Comparison of ENCODE assay signal across 18 cellular contexts in genomic region chr3:82132210-82133069, GRCh38.
A peak's percentile ranks its signal among the peaks of the same experiment; 100 is the strongest.
DNase-seq lines count a peak whose midpoint lies in the region; ATAC-seq, FAIRE-seq and TF ChIP-seq lines count a peak whose summit lies in the region.
"Had no signal": no experiment of that assay in that cellular context is flagged by ENCODE, and none has a peak within 500 bp of the region (broad histone marks: within the 10 kb centered on the region; RNA-seq: fewer than 3 reads in every experiment).

No MANE protein-coding gene starts in this region.

- no peak overlapping the region for H3K9ac ChIP-seq in PC-3 (ENCODE audit: low read length)

- H4K20me1 ChIP-seq in PC-3 (ENCODE audit: low read length): no peaks in the 10 kb centered on the region

- POLR2A ChIA-PET in PC-3 (lab: Charles Lee; ENCODE audit: unreplicated experiment): interaction anchor here (0.6 kb wide), 1 partner anchor 192 kb away, joined by 3 read pairs; no protein-coding TSS in a partner anchor

- no TSS peak for BruUV-seq in PC-3 (replicated peaks; lab: Mats Ljungman, UMichigan)

- H2AFZ ChIP-seq in PC-3 (ENCODE audit: low read length): no peak overlapping the region

- H3K27me3 ChIP-seq in PC-3 (ENCODE audit: low read length) (no peaks in the 10 kb centered on the region), left lung (no peaks in the 10 kb centered on the region)
- H3K27me3 ChIP-seq: BE2C, heart right ventricle had no signal

- in situ Hi-C loops in Caki2 (cut with HindIII; ENCODE audit: low pct_unique_long_range_greater_than_20kb, low sequenced_read_pairs): no loop called here

- no peak for TF ChIP-seq CTCF in PC-3 (conservative IDR thresholded peaks at IDR 0.05; ENCODE audit: low read depth, low read length)
- no peak for TF ChIP-seq CTCF in left lung (IDR thresholded peaks at IDR 0.05)

- no peaks in the 10 kb centered on the region for H3K9me2 ChIP-seq in PC-3 (replicated peaks; ENCODE audit: low read length)

- no peak for TF ChIP-seq POLR2A in H54 (IDR thresholded peaks at IDR 0.05; ENCODE audit: low read depth, low read length)

- DNase-seq in Caki2 (ENCODE audit: low read depth) (peak; percentile 4), PC-3 (no peak), left lung (no peak), anterior cingulate cortex (lab: John Stamatoyannopoulos, UW) (no peak), putamen (ENCODE audit: low spot score) (no peak), H54 (ENCODE audit: insufficient read length, low spot score) (no peak)
- DNase-seq: DMS79, natural killer cell, NCI-H345, SIG-M5 had no signal

- intact Hi-C loops in PC-3 (cut with micrococcal nuclease): loop anchor here (1.0 to 10.0 kb wide), 6 partner anchors 48 to 648 kb away; no protein-coding TSS in a partner anchor
- intact Hi-C loops in left lung (cut with DNase I): no loop called here

- no peak overlapping the region for H3K27ac ChIP-seq in PC-3 (ENCODE audit: low read length)
- H3K27ac ChIP-seq in left lung: no peak overlapping the region
- H3K27ac ChIP-seq: epithelial cell of prostate, heart right ventricle, HL-60 had no signal

- H3K4me1 ChIP-seq in PC-3 (ENCODE audit: insufficient read depth, low read length) (no peaks in the 10 kb centered on the region), left lung (no peaks in the 10 kb centered on the region)
- H3K4me1 ChIP-seq: heart right ventricle had no signal

- H3K36me3 ChIP-seq in PC-3 (ENCODE audit: low read depth, low read length) (no peaks in the 10 kb centered on the region), left lung (no peaks in the 10 kb centered on the region)
- H3K36me3 ChIP-seq: BE2C, heart right ventricle had no signal

- H3K79me2 ChIP-seq in PC-3 (ENCODE audit: low read length): no peaks in the 10 kb centered on the region

- no peaks in the 10 kb centered on the region for H3K9me3 ChIP-seq in PC-3 (ENCODE audit: low read length)
- H3K9me3 ChIP-seq in left lung: no peaks in the 10 kb centered on the region
- H3K9me3 ChIP-seq: BE2C, heart right ventricle had no signal

- no peak overlapping the region for H3K4me2 ChIP-seq in PC-3 (ENCODE audit: low read length)

- H3F3A ChIP-seq in PC-3 (ENCODE audit: low read length, unreplicated experiment): no peaks in the 10 kb centered on the region

- ATAC-seq in HG02588 (IDR thresholded peaks at IDR 0.05; ENCODE audit: unreplicated experiment) (peak; percentile 7), PC-3 (peak; percentile 27; the same call in 1 of the 2 replicates), left lung (peak; percentile 92), HG02981 (IDR thresholded peaks at IDR 0.05; ENCODE audit: unreplicated experiment) (no peak)

- CTCF ChIA-PET in PC-3 (lab: Charles Lee): interaction anchor here (0.6 kb wide), 1 partner anchor 876 kb away, joined by 3 read pairs; no protein-coding TSS in a partner anchor

- no peak for FAIRE-seq in H54 (lab: Jason Lieb, UNC)
- FAIRE-seq: astrocyte, urothelium cell line had no signal

- H3K4me3 ChIP-seq in PC-3 (ENCODE audit: low read length): no peak overlapping the region
- H3K4me3 ChIP-seq in left lung: no peak overlapping the region
- H3K4me3 ChIP-seq: heart right ventricle had no signal
